Comparison of ENCODE assay signal across 1 cellular context in the genomic region with DNA sequence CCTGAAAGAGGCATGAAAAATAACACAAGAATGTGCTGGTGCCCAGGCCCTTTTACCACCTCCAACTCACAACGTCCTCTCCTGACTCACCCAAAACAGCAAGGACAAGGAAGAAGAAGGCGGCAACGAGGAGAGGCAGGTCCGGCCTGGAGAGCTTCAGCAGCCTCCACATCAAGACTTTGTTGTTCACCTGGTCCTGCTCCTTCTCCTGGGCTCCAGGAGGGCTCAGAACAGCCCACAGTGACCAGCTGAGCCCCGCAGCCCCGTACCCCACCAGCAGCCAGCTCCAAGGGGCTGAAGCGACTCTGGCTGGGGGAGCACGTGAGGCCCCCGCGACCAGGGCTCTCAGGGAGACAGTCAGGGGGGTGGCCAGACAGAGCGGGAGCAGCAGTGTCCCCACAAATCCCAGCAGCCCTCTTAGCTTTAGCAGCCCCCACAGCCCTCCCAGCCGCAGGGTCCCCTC.
TF ChIP-seq lines count a peak whose summit lies in the region.

No MANE protein-coding gene starts in this region.

TF ChIP-seq in HCT116, 20 proteins besides CTCF, POLR2A, EP300 and RAD21 (continued from another document):
- TF ChIP-seq SIN3A (IDR thresholded peaks at IDR 0.05; ENCODE audit: low read depth): no peak
- TF ChIP-seq, protein P1, sequence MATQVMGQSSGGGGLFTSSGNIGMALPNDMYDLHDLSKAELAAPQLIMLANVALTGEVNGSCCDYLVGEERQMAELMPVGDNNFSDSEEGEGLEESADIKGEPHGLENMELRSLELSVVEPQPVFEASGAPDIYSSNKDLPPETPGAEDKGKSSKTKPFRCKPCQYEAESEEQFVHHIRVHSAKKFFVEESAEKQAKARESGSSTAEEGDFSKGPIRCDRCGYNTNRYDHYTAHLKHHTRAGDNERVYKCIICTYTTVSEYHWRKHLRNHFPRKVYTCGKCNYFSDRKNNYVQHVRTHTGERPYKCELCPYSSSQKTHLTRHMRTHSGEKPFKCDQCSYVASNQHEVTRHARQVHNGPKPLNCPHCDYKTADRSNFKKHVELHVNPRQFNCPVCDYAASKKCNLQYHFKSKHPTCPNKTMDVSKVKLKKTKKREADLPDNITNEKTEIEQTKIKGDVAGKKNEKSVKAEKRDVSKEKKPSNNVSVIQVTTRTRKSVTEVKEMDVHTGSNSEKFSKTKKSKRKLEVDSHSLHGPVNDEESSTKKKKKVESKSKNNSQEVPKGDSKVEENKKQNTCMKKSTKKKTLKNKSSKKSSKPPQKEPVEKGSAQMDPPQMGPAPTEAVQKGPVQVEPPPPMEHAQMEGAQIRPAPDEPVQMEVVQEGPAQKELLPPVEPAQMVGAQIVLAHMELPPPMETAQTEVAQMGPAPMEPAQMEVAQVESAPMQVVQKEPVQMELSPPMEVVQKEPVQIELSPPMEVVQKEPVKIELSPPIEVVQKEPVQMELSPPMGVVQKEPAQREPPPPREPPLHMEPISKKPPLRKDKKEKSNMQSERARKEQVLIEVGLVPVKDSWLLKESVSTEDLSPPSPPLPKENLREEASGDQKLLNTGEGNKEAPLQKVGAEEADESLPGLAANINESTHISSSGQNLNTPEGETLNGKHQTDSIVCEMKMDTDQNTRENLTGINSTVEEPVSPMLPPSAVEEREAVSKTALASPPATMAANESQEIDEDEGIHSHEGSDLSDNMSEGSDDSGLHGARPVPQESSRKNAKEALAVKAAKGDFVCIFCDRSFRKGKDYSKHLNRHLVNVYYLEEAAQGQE (IDR thresholded peaks at IDR 0.05; ENCODE audit: low read depth): no peak
- no peak for TF ChIP-seq YY1 (IDR thresholded peaks at IDR 0.05; ENCODE audit: extremely low read depth, insufficient replicate concordance, low read depth, low read length)
- TF ChIP-seq ELF1 (IDR thresholded peaks at IDR 0.05; ENCODE audit: borderline replicate concordance, low read depth): no peak
- no peak for TF ChIP-seq EGR1 (IDR thresholded peaks at IDR 0.05; ENCODE audit: low read depth)
- TF ChIP-seq EZH2 (IDR thresholded peaks at IDR 0.05): no peak
- no peak for TF ChIP-seq ZFX (IDR thresholded peaks at IDR 0.05)
- TF ChIP-seq CEBPB (IDR thresholded peaks at IDR 0.05; ENCODE audit: low read depth): no peak
- TF ChIP-seq TCF7L2 (IDR thresholded peaks at IDR 0.05; ENCODE audit: borderline replicate concordance, extremely low read depth, insufficient read depth, insufficient read length): no peak
- TF ChIP-seq FOSL1 (IDR thresholded peaks at IDR 0.05; ENCODE audit: low read depth): no peak
- no peak for TF ChIP-seq SP1 (IDR thresholded peaks at IDR 0.05; ENCODE audit: low read depth)
- TF ChIP-seq EZH2phosphoT487 (IDR thresholded peaks at IDR 0.05; ENCODE audit: borderline replicate concordance): no peak
- TF ChIP-seq ATF3 (IDR thresholded peaks at IDR 0.05): no peak
- no peak for TF ChIP-seq JUND (IDR thresholded peaks at IDR 0.05)
- TF ChIP-seq MAX (IDR thresholded peaks at IDR 0.05): no peak
- no peak for TF ChIP-seq SRF (IDR thresholded peaks at IDR 0.05; ENCODE audit: low read depth)
TF ChIP-seq in HCT116: peak in this region for 0.
